7 cellular contexts compared by ENCODE assay signal in genomic region chr11:95025594-95025993, GRCh38. TPM values are rescaled to one million over a fixed set of nuclear protein-coding genes. Genes with fewer than 3 reads are reported as not detected.
"Had no signal": no experiment of that assay in that cellular context is flagged by ENCODE, and none has a peak within 500 bp of the region (broad histone marks: within the 10 kb centered on the region; RNA-seq: fewer than 3 reads in every experiment).

No MANE protein-coding gene starts in this region.

RNA-seq across cellular contexts. Expression of gene KDM4E, which starts 0.5 kb away (rescaled TPM):
- total RNA-seq: GM23248, GM23338, H1, H4, H7, H9, HFFc6 had no signal
- polyA plus RNA-seq: GM23248, GM23338, H1 had no signal

RNA-seq across cellular contexts. Expression of gene KDM4F, which starts 23.6 kb away (rescaled TPM):
- total RNA-seq: GM23248, GM23338, H1, H4, H7, H9, HFFc6 had no signal
- polyA plus RNA-seq: GM23248, GM23338, H1 had no signal
